In the genomic region with DNA sequence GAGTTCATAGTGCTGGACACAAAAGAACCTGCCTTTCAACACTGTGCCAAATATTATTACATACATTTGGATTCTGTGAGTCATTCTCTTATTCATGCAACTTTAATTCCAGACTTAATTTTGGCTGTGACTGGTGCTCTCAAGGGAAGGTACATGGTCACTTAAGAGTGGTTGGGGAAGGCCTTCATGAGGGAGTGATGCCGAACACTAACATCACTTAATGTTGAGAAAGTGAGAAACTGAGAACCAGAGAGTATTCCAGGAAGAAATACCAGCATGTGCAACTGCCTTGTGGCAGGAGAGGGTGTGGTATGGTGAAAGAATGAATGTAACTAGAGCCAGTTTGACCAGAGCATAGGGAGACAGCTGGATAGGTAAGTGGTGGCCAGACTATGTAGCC, we compare ENCODE assay signal across 13 cellular contexts. TPM values are rescaled to one million over a fixed set of nuclear protein-coding genes. Genes with fewer than 3 reads are reported as not detected.
A peak's percentile ranks its signal among the peaks of the same experiment; 100 is the strongest.
DNase-seq lines count a peak whose midpoint lies in the region; ATAC-seq and TF ChIP-seq lines count a peak whose summit lies in the region.
"Had no signal": no experiment of that assay in that cellular context is flagged by ENCODE, and none has a peak within 500 bp of the region (broad histone marks: within the 10 kb centered on the region; RNA-seq: fewer than 3 reads in every experiment).

No MANE protein-coding gene starts in this region.

- TF ChIP-seq CTCF in osteoblast (IDR thresholded peaks at IDR 0.05; ENCODE audit: extremely low read depth, low read depth, low read length) = no peak

- H3K27ac ChIP-seq in osteoblast (ENCODE audit: low read depth, low read length) = no peak overlapping the region
- H3K27ac ChIP-seq: SJSA1 had no signal

- H3K4me3 ChIP-seq in osteoblast (ENCODE audit: insufficient read depth, low read length) = no peak overlapping the region
- no peak overlapping the region for H3K4me3 ChIP-seq in MG63
- H3K4me3 ChIP-seq: HAP-1, SJSA1 had no signal

- DNase-seq in GM03348 (ENCODE audit: low spot score) (peak; percentile 36), RPMI7951 (ENCODE audit: low read depth) (peak; percentile 7), fibroblast of gingiva (ENCODE audit: low read depth) (peak; percentile 63), osteoblast (ENCODE audit: insufficient read length, low spot score, missing footprints) (peak; percentile 57), retina (no peak), MG63 (no peak)
- DNase-seq: GF-D8; NK-92 treated with Interleukin-12 subunit alpha and Interleukin-12 subunit beta, amount 100 ng/mL, for 24 hours; stimulated activated naive CD4-positive, alpha-beta T cell had no signal

- no peaks in the 10 kb centered on the region for H3K9me3 ChIP-seq in osteoblast (ENCODE audit: low read depth, low read length)
- no peaks in the 10 kb centered on the region for H3K9me3 ChIP-seq in MG63
- H3K9me3 ChIP-seq: HAP-1, SJSA1 had no signal

- no peaks in the 10 kb centered on the region for H3K27me3 ChIP-seq in osteoblast (ENCODE audit: insufficient read depth, low read length)
- no peaks in the 10 kb centered on the region for H3K27me3 ChIP-seq in MG63
- H3K27me3 ChIP-seq: SJSA1 had no signal

- peak overlapping the region; percentile 9 for H3K4me2 ChIP-seq in osteoblast (ENCODE audit: insufficient read depth, low read length)

- peaks cover 9% of the 10 kb centered on the region for H3K4me1 ChIP-seq in osteoblast (ENCODE audit: insufficient read depth, low read length)
- H3K4me1 ChIP-seq: HAP-1, SJSA1 had no signal

- no peak overlapping the region for H2AFZ ChIP-seq in osteoblast (ENCODE audit: low read length)

- ATAC-seq in GM21360 (IDR thresholded peaks at IDR 0.05; ENCODE audit: unreplicated experiment) (no peak), HG03159 (IDR thresholded peaks at IDR 0.05; ENCODE audit: unreplicated experiment) (no peak)

- H3K36me3 ChIP-seq in osteoblast (ENCODE audit: insufficient read depth, low read length) = no peaks in the 10 kb centered on the region
- H3K36me3 ChIP-seq in MG63 = no peaks in the 10 kb centered on the region
- H3K36me3 ChIP-seq: HAP-1 had no signal

- no peaks in the 10 kb centered on the region for H3K79me2 ChIP-seq in osteoblast (ENCODE audit: insufficient read depth, low read length)

- H4K20me1 ChIP-seq in osteoblast (ENCODE audit: insufficient read depth, low read length) = no peaks in the 10 kb centered on the region

RNA-seq across cellular contexts. Expression of a gene that starts 41.5 kb away (rescaled TPM):
- total RNA-seq in RPMI7951 (2014; rRNA removed; shearing (Covaris generic)) = 0.36 and 0.49 TPM in 2 replicates
- total RNA-seq in osteoblast = 0.29 and 0.36 TPM in 2 replicates
- 0.02 and 0.07 TPM in 2 replicates for total RNA-seq in MG63 (2014; rRNA removed; shearing (Covaris generic); ENCODE audit: low replicate concordance)

Comparison
In these comparisons a context has a peak if more than half of its experiments do, and no peak if none do; other contexts are left out.
1. DNase-seq: peak in GM03348 (single experiment), RPMI7951 (single experiment), fibroblast of gingiva (single experiment) and osteoblast (single experiment); none in retina (single experiment) and MG63 (single experiment).